ENCODE assay signal across 10 cellular contexts in genomic region chr10:32985781-32986350, GRCh38. TPM values are rescaled to one million over a fixed set of nuclear protein-coding genes. Genes with fewer than 3 reads are reported as not detected.
DNase-seq lines count a peak whose midpoint lies in the region; ATAC-seq and TF ChIP-seq lines count a peak whose summit lies in the region.
"Had no signal": no experiment of that assay in that cellular context is flagged by ENCODE, and none has a peak within 500 bp of the region (broad histone marks: within the 10 kb centered on the region; RNA-seq: fewer than 3 reads in every experiment).

No MANE protein-coding gene starts in this region.

- no peak for ATAC-seq in psoas muscle

- H3K27ac ChIP-seq in GM23248 (peak overlapping the region; percentile 100), OCI-LY7 (ENCODE audit: low read depth, low read length, poor library complexity, severe bottlenecking) (peak overlapping the region; percentile 15), epithelial cell of prostate (peak overlapping the region; percentile 99), psoas muscle (peak overlapping the region; percentile 68), esophagus squamous epithelium (peak overlapping the region in 2 of 4 donors; percentile 34 to 41), neural progenitor cell (no peak overlapping the region)

- H3F3A ChIP-seq in GM23248 (ENCODE audit: insufficient read depth) = peaks cover 54% of the 10 kb centered on the region
- H3F3A ChIP-seq in neural progenitor cell (ENCODE audit: low read depth) = peaks cover 5% of the 10 kb centered on the region

- no peak for TF ChIP-seq CTCF in OCI-LY7 (conservative IDR thresholded peaks at IDR 0.05; ENCODE audit: low read length)
- no peak for TF ChIP-seq CTCF in psoas muscle (IDR thresholded peaks at IDR 0.05)
- TF ChIP-seq CTCF in esophagus squamous epithelium (IDR thresholded peaks at IDR 0.05) = no peak
- no peak for TF ChIP-seq CTCF in neural progenitor cell (IDR thresholded peaks at IDR 0.05)

- DNase-seq in GM23248 = peak; percentile 94
- DNase-seq in OCI-LY7 (ENCODE audit: low spot score) = peak; percentile 65
- no peak for DNase-seq in epithelial cell of prostate (ENCODE audit: low read depth, low spot score)
- DNase-seq in psoas muscle = no peak
- DNase-seq in esophagus squamous epithelium (lab: John Stamatoyannopoulos, UW) = no peak
- no peak for DNase-seq in neural progenitor cell (ENCODE audit: low spot score)
- DNase-seq in mucosa of gallbladder (ENCODE audit: low spot score) = no peak
- no peak for DNase-seq in HuH-7 (ENCODE audit: low spot score)

- H3K4me2 ChIP-seq in GM23248 (ENCODE audit: unreplicated experiment) = peak overlapping the region; percentile 59
- H3K4me2 ChIP-seq in OCI-LY7 (ENCODE audit: low read length) = peak overlapping the region; percentile 47
- no peak overlapping the region for H3K4me2 ChIP-seq in neural progenitor cell

- H3K36me3 Mint-ChIP-seq in neural progenitor cell = no peaks in the 10 kb centered on the region

- H4K20me1 ChIP-seq in GM23248 (ENCODE audit: insufficient read depth) (no peaks in the 10 kb centered on the region), OCI-LY7 (ENCODE audit: insufficient read depth, low read length) (no peaks in the 10 kb centered on the region), neural progenitor cell (ENCODE audit: low read depth) (no peaks in the 10 kb centered on the region)

- H3K4me1 ChIP-seq in GM23248 (ENCODE audit: insufficient read depth) (peaks cover 60% of the 10 kb centered on the region), OCI-LY7 (ENCODE audit: insufficient read depth, low read length, poor library complexity, severe bottlenecking) (peaks cover 42% of the 10 kb centered on the region), psoas muscle (peaks cover 3% of the 10 kb centered on the region), esophagus squamous epithelium (peaks cover 4 to 25% (median 19%) of the 10 kb centered on the region in 3 donors), neural progenitor cell (no peaks in the 10 kb centered on the region)

- 34 to 41% methylated on average over 4 of the region's 4 CpGs for WGBS in GM23248 (ENCODE audit: low coverage in 1 of 2, low lambda C conversion rate in 2 of 2, missing lambda C conversion rate in 2 of 2), 2 experiments
- 37 to 53% (median 44%) methylated on average over 4 of the region's 4 CpGs for WGBS in psoas muscle, 3 donors
- 30 to 53% methylated on average over 4 of the region's 4 CpGs for WGBS in esophagus squamous epithelium, 2 donors

- TF ChIP-seq POLR2A in esophagus squamous epithelium (IDR thresholded peaks at IDR 0.05) = no peak

- in situ Hi-C loops in GM23248 (cut with MboI) = no loop called here

- no TSS peak for BruUV-seq in OCI-LY7 (replicated peaks; lab: Mats Ljungman, UMichigan)

- no peak overlapping the region for H3K27ac Mint-ChIP-seq in neural progenitor cell

- H3K4me1 Mint-ChIP-seq in neural progenitor cell = peaks cover 33% of the 10 kb centered on the region

- no peak overlapping the region for H2AFZ ChIP-seq in GM23248
- peak overlapping the region; percentile 93 for H2AFZ ChIP-seq in OCI-LY7 (ENCODE audit: low read length)
- H2AFZ ChIP-seq in neural progenitor cell (replicated peaks) = no peak overlapping the region

- peak overlapping the region; percentile 63 for H3K9ac ChIP-seq in GM23248
- no peak overlapping the region for H3K9ac ChIP-seq in neural progenitor cell

- H3K4me3 ChIP-seq in GM23248 (peak overlapping the region; percentile 30; the same call in 1 of the 2 replicates), OCI-LY7 (ENCODE audit: low read depth, low read length, poor library complexity, severe bottlenecking) (peak overlapping the region; percentile 7), psoas muscle (no peak overlapping the region), esophagus squamous epithelium (no peak overlapping the region), neural progenitor cell (no peak overlapping the region)
- H3K4me3 ChIP-seq: esophagus muscularis mucosa had no signal

- H3K79me2 ChIP-seq in GM23248 (ENCODE audit: insufficient read depth) = peaks cover 32% of the 10 kb centered on the region
- no peaks in the 10 kb centered on the region for H3K79me2 ChIP-seq in OCI-LY7 (ENCODE audit: insufficient read depth, low read depth, low read length)
- H3K79me2 ChIP-seq in neural progenitor cell (ENCODE audit: low read depth) = no peaks in the 10 kb centered on the region

- POLR2A ChIA-PET in OCI-LY7 (lab: Charles Lee) = interaction anchor here (0.6 to 7.2 kb wide), 8 partner anchors 9 to 401 kb away, joined by 3 to 68 read pairs (median 8); no protein-coding TSS in a partner anchor

- H3K9me2 ChIP-seq in GM23248 (ENCODE audit: insufficient read depth) (no peaks in the 10 kb centered on the region), OCI-LY7 (ENCODE audit: insufficient read depth, low read length) (no peaks in the 10 kb centered on the region)

- H3K9me3 ChIP-seq in GM23248 (ENCODE audit: low read depth) (no peaks in the 10 kb centered on the region), OCI-LY7 (ENCODE audit: low read length) (peaks cover 7% of the 10 kb centered on the region; the same call in 1 of the 2 replicates), psoas muscle (no peaks in the 10 kb centered on the region), esophagus squamous epithelium (no peaks in the 10 kb centered on the region), neural progenitor cell (ENCODE audit: low read depth) (no peaks in the 10 kb centered on the region)
- H3K9me3 ChIP-seq: esophagus muscularis mucosa had no signal

- intact Hi-C loops in OCI-LY7 (cut with micrococcal nuclease; ENCODE audit: unreplicated experiment) (no loop called here), psoas muscle (cut with DNase I) (no loop called here), esophagus squamous epithelium (cut with DNase I) (no loop called here)

- CTCF ChIA-PET in OCI-LY7 (lab: Charles Lee; ENCODE audit: unreplicated experiment) = interaction anchor here (0.7 to 1.3 kb wide), 5 partner anchors 10 to 34 kb away, joined by 3 to 4 read pairs (median 4); no protein-coding TSS in a partner anchor

- no peak overlapping the region for H3K4me3 Mint-ChIP-seq in neural progenitor cell
- H3K4me3 Mint-ChIP-seq: neural crest cell had no signal

- H3K27me3 Mint-ChIP-seq in neural progenitor cell (ENCODE audit: insufficient read depth, low read depth) = no peaks in the 10 kb centered on the region

- H3K27me3 ChIP-seq in GM23248 (replicated peaks; ENCODE audit: insufficient read depth) = no peaks in the 10 kb centered on the region
- no peaks in the 10 kb centered on the region for H3K27me3 ChIP-seq in psoas muscle (ENCODE audit: insufficient read depth in 3 of 3, low read length in 2 of 3)
- no peaks in the 10 kb centered on the region for H3K27me3 ChIP-seq in esophagus squamous epithelium
- H3K27me3 ChIP-seq in neural progenitor cell = no peaks in the 10 kb centered on the region
- H3K27me3 ChIP-seq: esophagus muscularis mucosa had no signal

- no peaks in the 10 kb centered on the region for H3K36me3 ChIP-seq in GM23248 (ENCODE audit: low read depth)
- no peaks in the 10 kb centered on the region; the same call in 1 of the 2 replicates for H3K36me3 ChIP-seq in OCI-LY7 (ENCODE audit: insufficient read depth, low read length)
- H3K36me3 ChIP-seq in psoas muscle (ENCODE audit: insufficient read depth in 1 of 2, low read depth in 1 of 2) = no peaks in the 10 kb centered on the region
- H3K36me3 ChIP-seq in esophagus squamous epithelium = no peaks in the 10 kb centered on the region
- H3K36me3 ChIP-seq in neural progenitor cell = no peaks in the 10 kb centered on the region
- H3K36me3 ChIP-seq: esophagus muscularis mucosa had no signal

- peaks cover 5% of the 10 kb centered on the region for H3K9me3 Mint-ChIP-seq in neural progenitor cell

RNA-seq across cellular contexts. Expression of gene ITGB1, which starts 27.8 kb away (rescaled TPM):
- total RNA-seq in GM23248 (2014; rRNA removed; shearing (Covaris generic)) = 5,235 and 7,382 TPM in 2 replicates
- polyA plus RNA-seq in GM23248 (2016; fragmentation: Nextera tagmentation; extraction: Ambion mirVana) = 3,297 and 3,318 TPM in 2 replicates
- total RNA-seq in OCI-LY7 (2014; rRNA removed; shearing (Covaris generic)) = 165 and 179 TPM in 2 replicates
- total RNA-seq in OCI-LY7 (2022) = 167 and 199 TPM in 2 replicates
- total RNA-seq in psoas muscle = 100 to 1,000 TPM; 222 to 485 (median 241) TPM
- 100 to 1,000 TPM; 215 to 569 (median 259) TPM for polyA plus RNA-seq in psoas muscle
- 100 to 1,000 TPM in 3 of 4 donors, 10 to 100 TPM in 1; 70.5 to 323 (median 161) TPM for total RNA-seq in esophagus squamous epithelium
- 229 and 358 TPM in 2 replicates for total RNA-seq in neural progenitor cell (ENCODE audit: low replicate concordance)
- 596 TPM for total RNA-seq in mucosa of gallbladder

Comparison
In these comparisons a context has a peak if more than half of its experiments do, and no peak if none do; other contexts are left out.
1. DNase-seq: peak in GM23248 (single experiment) and OCI-LY7 (single experiment); none in epithelial cell of prostate (single experiment), psoas muscle (0 of 2), esophagus squamous epithelium (single experiment), neural progenitor cell (single experiment), mucosa of gallbladder (single experiment) and HuH-7 (single experiment).
2. H3K4me3 ChIP-seq: peak in GM23248 (single experiment) and OCI-LY7 (single experiment); none in psoas muscle (single experiment), esophagus squamous epithelium (0 of 4) and neural progenitor cell (single experiment).